Comparison of ENCODE assay signal across 24 cellular contexts in the genomic region with DNA sequence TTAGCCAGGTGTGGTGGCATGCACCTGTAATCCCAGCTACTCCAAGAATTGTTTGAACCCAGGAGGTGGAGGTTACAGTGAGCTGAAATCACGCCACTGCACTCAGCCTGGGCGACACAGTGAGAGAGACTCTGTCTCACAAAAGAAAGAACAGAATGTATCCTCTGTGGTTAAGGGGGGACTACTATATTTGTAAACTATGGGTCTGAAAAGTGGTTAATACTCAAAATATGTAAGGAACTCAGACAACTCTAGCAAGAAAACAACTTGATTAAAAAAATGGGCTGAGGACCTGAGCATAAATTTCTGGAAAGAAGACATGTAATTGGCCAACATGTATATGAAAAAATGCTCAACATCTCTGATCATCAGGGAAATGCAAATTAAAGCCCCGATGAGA.
"Had no signal": no experiment of that assay in that cellular context is flagged by ENCODE, and none has a peak within 500 bp of the region (broad histone marks: within the 10 kb centered on the region; RNA-seq: fewer than 3 reads in every experiment).

No MANE protein-coding gene starts in this region.

- H3K27ac ChIP-seq: body of pancreas, coronary artery, foreskin keratinocyte, heart left ventricle, pancreas, prostate gland, spleen, suprapubic skin, tibial artery had no signal

- H3K27me3 ChIP-seq: body of pancreas, foreskin keratinocyte, heart left ventricle, pancreas, suprapubic skin, tibial artery had no signal

- H3K36me3 ChIP-seq: pancreas, prostate gland, spleen, suprapubic skin, tibial artery had no signal

- H3K4me1 ChIP-seq: pancreas, prostate gland, spleen, suprapubic skin, tibial artery had no signal

- DNase-seq: activated CD4-positive, alpha-beta T cell treated with anti-CD3 and anti-CD28 coated beads for 4 hours; activated CD4-positive, alpha-beta T cell treated with anti-CD3 and anti-CD28 coated beads, Interleukin-2, amount 50 U/mL, for 4 hours; activated naive CD4-positive, alpha-beta T cell treated with Interleukin-2 at 50 U/mL for 16 hours; activated naive CD8-positive, alpha-beta T cell treated with anti-CD3 and anti-CD28 coated beads for 36 hours; activated T-cell treated with anti-CD3 and anti-CD28 coated beads for 4 hours; activated T-cell treated with anti-CD3 and anti-CD28 coated beads, Interleukin-2, amount 50 U/mL, for 72 hours; amygdala; body of pancreas; effector memory CD8-positive, alpha-beta T cell; foreskin keratinocyte; heart left ventricle; hypothalamus; immature natural killer cell; naive thymus-derived CD4-positive, alpha-beta T cell; nucleus accumbens; pancreas; retina; spleen; stimulated activated naive CD4-positive, alpha-beta T cell; T-helper 1 cell; tibial artery had no signal

- H3K4me3 ChIP-seq: body of pancreas, coronary artery, heart left ventricle, pancreas, prostate gland, spleen, suprapubic skin, tibial artery had no signal

- H3K9me3 ChIP-seq: body of pancreas, pancreas, prostate gland, suprapubic skin had no signal
